Comparison of ENCODE assay signal across 1 cellular context in genomic region chr1:25878690-25879089, GRCh38.
TF ChIP-seq lines count a peak whose summit lies in the region.

No MANE protein-coding gene starts in this region.

TF ChIP-seq in H1, 55 proteins besides CTCF, POLR2A, EP300 and RAD21:
- TF ChIP-seq EZH2 (IDR thresholded peaks at IDR 0.05; ENCODE audit: low read depth, low read length, severe bottlenecking) (no peak), RBBP5 (IDR thresholded peaks at IDR 0.05; ENCODE audit: borderline replicate concordance, low read depth, low read length) (no peak), RXRA (IDR thresholded peaks at IDR 0.05; ENCODE audit: insufficient read depth, low read depth, low read length) (no peak), MAFK (IDR thresholded peaks at IDR 0.05; ENCODE audit: low read depth, low read length) (no peak), ATF2 (IDR thresholded peaks at IDR 0.05; ENCODE audit: low read length) (no peak), FOSL1 (IDR thresholded peaks at IDR 0.05; ENCODE audit: insufficient read depth, low read depth, low read length) (no peak), BRCA1 (IDR thresholded peaks at IDR 0.05; ENCODE audit: low read depth, low read length) (no peak)
